In genomic region chr10:27970795-27971194, GRCh38 we compare ENCODE assay signal across 4 cellular contexts. TPM values are rescaled to one million over a fixed set of nuclear protein-coding genes. Genes with fewer than 3 reads are reported as not detected.
"Had no signal": no experiment of that assay in that cellular context is flagged by ENCODE, and none has a peak within 500 bp of the region (broad histone marks: within the 10 kb centered on the region; RNA-seq: fewer than 3 reads in every experiment).

No MANE protein-coding gene starts in this region.

RNA-seq across cellular contexts. Expression of gene ODAD2, which starts 28.1 kb away (rescaled TPM):
- polyA plus RNA-seq: immature natural killer cell; keratinocyte; mammary epithelial cell; naive thymus-derived CD4-positive, alpha-beta T cell had no signal
